Comparison of ENCODE assay signal across 8 cellular contexts in the genomic region with DNA sequence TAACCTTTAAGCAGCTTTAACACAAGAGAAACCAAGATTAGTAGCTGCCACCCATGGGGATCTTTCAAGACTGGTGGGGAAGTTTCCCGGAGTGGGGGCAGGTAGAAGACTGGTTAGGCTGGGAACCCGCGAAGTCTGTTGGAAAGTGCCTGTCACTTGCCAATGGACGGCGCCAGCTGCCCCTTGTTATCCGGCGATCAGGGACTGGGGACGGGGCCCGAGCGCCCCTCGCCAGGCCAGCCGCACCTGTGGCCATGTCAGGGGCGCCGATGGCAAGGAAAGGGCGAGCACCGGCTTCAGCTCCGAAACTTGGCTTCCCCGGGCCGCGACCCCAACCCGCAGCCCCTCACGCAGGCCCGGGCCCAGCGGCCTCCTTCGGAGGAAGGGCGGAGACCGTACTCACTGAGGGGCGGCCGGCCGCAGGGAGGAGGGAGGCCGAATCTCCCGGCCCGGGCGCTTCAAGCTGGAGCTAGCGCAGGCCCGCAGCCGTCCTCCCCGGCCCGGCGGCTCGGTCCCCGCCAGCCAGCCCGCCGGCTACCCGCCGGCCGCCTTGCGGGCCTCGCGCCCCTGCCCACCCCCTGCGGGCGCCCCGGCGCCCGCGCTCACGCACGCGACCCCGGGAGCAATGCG. TPM values are rescaled to one million over a fixed set of nuclear protein-coding genes. Genes with fewer than 3 reads are reported as not detected.
A peak's percentile ranks its signal among the peaks of the same experiment; 100 is the strongest.
DNase-seq lines count a peak whose midpoint lies in the region; ATAC-seq and TF ChIP-seq lines count a peak whose summit lies in the region.

No MANE protein-coding gene starts in this region.

- H3K9me3 ChIP-seq in smooth muscle cell (replicated peaks; ENCODE audit: low read depth) = no peaks in the 10 kb centered on the region

- H3F3A ChIP-seq in smooth muscle cell (ENCODE audit: low read depth) = peaks cover 9% of the 10 kb centered on the region

- peak; percentile 12 for ATAC-seq in HG02981 (IDR thresholded peaks at IDR 0.05; ENCODE audit: unreplicated experiment)

- POLR2A ChIA-PET in MCF 10A (lab: Yijun Ruan, JAX) = interaction anchor here (0.8 to 3.0 kb wide), 8 partner anchors 9 to 241 kb away, joined by 3 to 12 read pairs (median 4); a partner anchor contains a TSS

- peaks cover 38% of the 10 kb centered on the region for H3K36me3 Mint-ChIP-seq in MCF 10A (ENCODE audit: insufficient read depth, unreplicated experiment)

- H3K9ac ChIP-seq in smooth muscle cell (ENCODE audit: low read depth) = peak overlapping the region; percentile 85

- peaks cover 11% of the 10 kb centered on the region for H4K20me1 ChIP-seq in smooth muscle cell (ENCODE audit: low read depth)

- no peaks in the 10 kb centered on the region for H3K9me3 Mint-ChIP-seq in MCF 10A (ENCODE audit: unreplicated experiment)

- H3K27ac Mint-ChIP-seq in MCF 10A (ENCODE audit: low read depth, unreplicated experiment) = peak overlapping the region; percentile 84

- H3K4me3 Mint-ChIP-seq in MCF 10A (ENCODE audit: unreplicated experiment) = peak overlapping the region; percentile 88

- CTCF ChIA-PET in MCF 10A (lab: Yijun Ruan, JAX) = interaction anchor here (0.6 to 0.7 kb wide), 3 partner anchors 38 to 328 kb away, joined by 3 to 4 read pairs (median 3); no protein-coding TSS in a partner anchor

- peak overlapping the region; percentile 39 for H3K27ac ChIP-seq in smooth muscle cell (ENCODE audit: low read depth)

- H3K4me3 ChIP-seq in smooth muscle cell = peak overlapping the region; percentile 69

- BruUV-seq in MCF 10A (replicated peaks; lab: Mats Ljungman, UMichigan) = no TSS peak

- peaks cover 21% of the 10 kb centered on the region for H3K4me1 ChIP-seq in smooth muscle cell (ENCODE audit: low read depth)

- 2% methylated on average over 20 of the region's 61 CpGs for WGBS in smooth muscle cell (ENCODE audit: low lambda C conversion rate)

- intact Hi-C loops in MCF 10A (cut with micrococcal nuclease) = no loop called here

- no peaks in the 10 kb centered on the region for H3K27me3 ChIP-seq in smooth muscle cell (ENCODE audit: low read depth)

- TF ChIP-seq CTCF in MCF 10A (IDR thresholded peaks at IDR 0.05; ENCODE audit: unreplicated experiment) (no peak), smooth muscle cell (IDR thresholded peaks at IDR 0.05; ENCODE audit: borderline replicate concordance, insufficient read depth, poor library complexity, severe bottlenecking) (no peak)

- peak; percentile 0 for DNase-seq in SKM-1 treated with dmso at 0.1 percent for 144 hours (lab: John Stamatoyannopoulos, UW; ENCODE audit: unreplicated experiment)
- no peak for DNase-seq in SKM-1 (lab: John Stamatoyannopoulos, UW; ENCODE audit: unreplicated experiment)
- DNase-seq in SW480 (ENCODE audit: low spot score) = peak; percentile 30
- DNase-seq in MCF 10A (ENCODE audit: unreplicated experiment) = peak; percentile 17
- DNase-seq in iPS-NIHi11 (ENCODE audit: low spot score) = peak; percentile 75
- peak; percentile 27 for DNase-seq in smooth muscle cell (lab: John Stamatoyannopoulos, UW; ENCODE audit: unreplicated experiment)
- no peak for DNase-seq in GOT3 (lab: John Stamatoyannopoulos, UW)

- peak overlapping the region; percentile 87 for H3K4me2 ChIP-seq in smooth muscle cell

- H3K4me1 Mint-ChIP-seq in MCF 10A (ENCODE audit: insufficient read depth, unreplicated experiment) = peaks cover 8% of the 10 kb centered on the region

- peaks cover 50% of the 10 kb centered on the region for H3K79me2 ChIP-seq in smooth muscle cell (ENCODE audit: low read depth)

- H3K27me3 Mint-ChIP-seq in MCF 10A (ENCODE audit: insufficient read depth, unreplicated experiment) = no peaks in the 10 kb centered on the region

- H2AFZ ChIP-seq in smooth muscle cell (ENCODE audit: low read depth) = peak overlapping the region; percentile 80

- H3K36me3 ChIP-seq in smooth muscle cell (ENCODE audit: low read depth) = no peaks in the 10 kb centered on the region

RNA-seq across cellular contexts. Expression of a gene that starts 0.5 kb away (rescaled TPM):
- total RNA-seq in MCF 10A (2022) (25.6 and 31.1 TPM in 2 replicates), smooth muscle cell (9.1 and 11.6 TPM in 2 replicates)
- polyA plus RNA-seq in smooth muscle cell = 15.5 and 17.2 TPM in 2 replicates

RNA-seq across cellular contexts. Expression of a gene that starts 7.2 kb away (rescaled TPM):
- total RNA-seq in MCF 10A (2022) (34.6 and 36.2 TPM in 2 replicates), smooth muscle cell (8.3 and 26.9 TPM in 2 replicates)
- 8.7 and 13.7 TPM in 2 replicates for polyA plus RNA-seq in smooth muscle cell

Comparison
In these comparisons a context has a peak if more than half of its experiments do, and no peak if none do; other contexts are left out.
1. DNase-seq: peak in SKM-1 treated with dmso at 0.1 percent for 144 hours (single experiment), SW480 (single experiment), MCF 10A (single experiment), iPS-NIHi11 (single experiment) and smooth muscle cell (single experiment); none in SKM-1 (single experiment) and GOT3 (single experiment).